In genomic region chr9:124342402-124342945, GRCh38 we compare ENCODE assay signal across 9 cellular contexts.
DNase-seq lines count a peak whose midpoint lies in the region; ATAC-seq, FAIRE-seq and TF ChIP-seq lines count a peak whose summit lies in the region.
"Had no signal": no experiment of that assay in that cellular context is flagged by ENCODE, and none has a peak within 500 bp of the region (broad histone marks: within the 10 kb centered on the region; RNA-seq: fewer than 3 reads in every experiment).

No MANE protein-coding gene starts in this region.

- no TSS peak for BruUV-seq in HCT116 (replicated peaks; lab: Mats Ljungman, UMichigan)
- no TSS peak for BruUV-seq in mammary epithelial cell (replicated peaks; lab: Mats Ljungman, UMichigan)

- FAIRE-seq in RCC 7860 (lab: Jason Lieb, UNC), result no peak
- FAIRE-seq in HTR-8/SVneo (lab: Jason Lieb, UNC), result no peak

- 74% methylated on average over 10 of the region's 12 CpGs for WGBS in mammary epithelial cell (ENCODE audit: low coverage, missing lambda C conversion rate)

- H3K4me2 ChIP-seq in HCT116 (ENCODE audit: low read length) (peak overlapping the region; percentile 67), mammary epithelial cell (ENCODE audit: insufficient read depth, low read depth, low read length) (peak overlapping the region; percentile 45)

- RAD21 ChIA-PET in HCT116 (lab: Charles Lee; ENCODE audit: low non-redundant PET in 1 of 2, low total read pairs in 2 of 2, uncharacterized antibody in 2 of 2, unreplicated experiment in 2 of 2), result interaction anchor here in 1 of 2 experiments (0.6 kb wide), 1 partner anchor 208 kb away, joined by 4 read pairs; no protein-coding TSS in a partner anchor

- ATAC-seq in HCT116 (peak; percentile 43; the same call in 1 of the 2 replicates), left lung (peak; percentile 16)
- no peak for ATAC-seq in activated CD4-positive, CD25-positive, alpha-beta regulatory T cell treated with anti-CD3 and anti-CD28 coated beads, Interleukin-2, amount 50 U/mL, for 24 hours

- no peak overlapping the region for H2AFZ ChIP-seq in HCT116 (ENCODE audit: low read depth, low read length, poor library complexity, severe bottlenecking)
- no peak overlapping the region for H2AFZ ChIP-seq in mammary epithelial cell (ENCODE audit: low read depth, low read length)

- H3K79me2 ChIP-seq in HCT116 (ENCODE audit: insufficient read depth, low read length) (no peaks in the 10 kb centered on the region), mammary epithelial cell (ENCODE audit: insufficient read depth, low read length) (no peaks in the 10 kb centered on the region)

- H3K9me3 ChIP-seq in HCT116 (ENCODE audit: control insufficient read depth in 1 of 2, insufficient read depth in 1 of 2, low read depth in 1 of 2, low read length in 2 of 2), result no peaks in the 10 kb centered on the region
- no peaks in the 10 kb centered on the region for H3K9me3 ChIP-seq in mammary epithelial cell (replicated peaks; ENCODE audit: insufficient read depth, low read length)
- no peaks in the 10 kb centered on the region for H3K9me3 ChIP-seq in left lung
- peaks cover 3 to 4% of the 10 kb centered on the region in 2 donors for H3K9me3 ChIP-seq in stomach smooth muscle (ENCODE audit: control insufficient read depth in 2 of 2, low read length in 2 of 2)

- H3K4me1 ChIP-seq in HCT116 (ENCODE audit: control insufficient read depth in 1 of 2, insufficient read depth in 2 of 2, low read length in 2 of 2) (peaks cover 9 to 22% of the 10 kb centered on the region in 2 experiments), mammary epithelial cell (ENCODE audit: insufficient read depth, low read length) (peaks cover 16% of the 10 kb centered on the region), left lung (peaks cover 3 to 12% of the 10 kb centered on the region in 2 donors), stomach smooth muscle (ENCODE audit: control insufficient read depth, insufficient read depth, low read length) (peaks cover 14% of the 10 kb centered on the region)

- intact Hi-C loops in HCT116 (cut with micrococcal nuclease) (no loop called here), mammary epithelial cell (cut with micrococcal nuclease) (loop anchor here (5.0 kb wide), 1 partner anchor 215 kb away; no protein-coding TSS in a partner anchor), left lung (cut with DNase I) (no loop called here)

- H3K9me2 ChIP-seq in HCT116 (ENCODE audit: insufficient read depth), result no peaks in the 10 kb centered on the region

- H3K27ac ChIP-seq in HCT116 (ENCODE audit: low read depth, low read length) (peak overlapping the region; percentile 61), mammary epithelial cell (ENCODE audit: insufficient read depth, low read depth, low read length) (no peak overlapping the region), left lung (peak overlapping the region; percentile 47 to 49), stomach smooth muscle (ENCODE audit: low read length) (peak overlapping the region; percentile 11)

- no peak for TF ChIP-seq RAD21 in HCT116 (IDR thresholded peaks at IDR 0.05; ENCODE audit: low read depth)

- no peaks in the 10 kb centered on the region for H3K27me3 ChIP-seq in HCT116 (ENCODE audit: insufficient read depth, low read length)
- no peaks in the 10 kb centered on the region for H3K27me3 ChIP-seq in mammary epithelial cell (ENCODE audit: insufficient read depth, low read length)
- H3K27me3 ChIP-seq in left lung, result no peaks in the 10 kb centered on the region
- no peaks in the 10 kb centered on the region for H3K27me3 ChIP-seq in stomach smooth muscle (ENCODE audit: control insufficient read depth in 1 of 2, insufficient read depth in 2 of 2, low read length in 2 of 2)

- TF ChIP-seq CTCF in HCT116 (IDR thresholded peaks at IDR 0.05 in 2 of 3, conservative IDR thresholded peaks at IDR 0.05 in 1 of 3; ENCODE audit: borderline replicate concordance in 1 of 3, insufficient read depth in 1 of 3, low read depth in 2 of 3, low read length in 2 of 3) (no peak), mammary epithelial cell (conservative IDR thresholded peaks at IDR 0.05 in 1 of 2, IDR thresholded peaks at IDR 0.05 in 1 of 2; ENCODE audit: extremely low read depth in 1 of 2, insufficient read depth in 1 of 2, low read depth in 1 of 2, low read length in 2 of 2) (no peak), left lung (IDR thresholded peaks at IDR 0.05) (no peak)

- H4K20me1 ChIP-seq in HCT116 (ENCODE audit: insufficient read depth) (no peaks in the 10 kb centered on the region), mammary epithelial cell (ENCODE audit: insufficient read depth, low read length) (no peaks in the 10 kb centered on the region)

- CTCF ChIA-PET in HCT116 (lab: Charles Lee) (no interaction called here), mammary epithelial cell (lab: Charles Lee; ENCODE audit: low non-redundant PET) (interaction anchor here (0.6 kb wide), 1 partner anchor 68 kb away, joined by 3 read pairs; no protein-coding TSS in a partner anchor)

- peaks cover 2 to 3% of the 10 kb centered on the region in 2 experiments; a peak in 1 of 4 replicates for H3K36me3 ChIP-seq in HCT116 (ENCODE audit: control insufficient read depth in 1 of 2, insufficient read depth in 2 of 2, low read length in 2 of 2)
- H3K36me3 ChIP-seq in mammary epithelial cell (ENCODE audit: insufficient read depth, low read length), result peaks cover 6% of the 10 kb centered on the region
- peaks cover 0 to 91% of the 10 kb centered on the region in 2 donors for H3K36me3 ChIP-seq in left lung
- peaks cover 7 to 11% of the 10 kb centered on the region in 2 donors for H3K36me3 ChIP-seq in stomach smooth muscle (ENCODE audit: control insufficient read depth in 2 of 2, insufficient read depth in 2 of 2, low read length in 2 of 2)

- peak overlapping the region; percentile 49 for H3K9ac ChIP-seq in HCT116 (ENCODE audit: low read length)
- no peak overlapping the region for H3K9ac ChIP-seq in mammary epithelial cell (ENCODE audit: insufficient read depth, low read length)
- H3K9ac ChIP-seq in stomach smooth muscle (ENCODE audit: low read length in 2 of 2), result peak overlapping the region in 1 of 2 donors; percentile 14

- in situ Hi-C loops in mammary epithelial cell (cut with MboI; ENCODE audit: low sequenced_read_pairs in 2 of 2), result no loop called here

- TF ChIP-seq POLR2A in HCT116 (IDR thresholded peaks at IDR 0.05; ENCODE audit: borderline replicate concordance, extremely low read depth, insufficient read depth, insufficient read length), result no peak

- no peak for DNase-seq in HCT116 (ENCODE audit: low read depth, low spot score)
- no peak for DNase-seq in mammary epithelial cell
- peak in 1 of 2 donors; percentile 79 for DNase-seq in left lung
- no peak for DNase-seq in RCC 7860 (ENCODE audit: low spot score)
- DNase-seq in HTR-8/SVneo (ENCODE audit: insufficient read length, low spot score), result no peak
- no peak for DNase-seq in cerebellar cortex (ENCODE audit: low spot score)
- DNase-seq: DND-41 had no signal

- dilution Hi-C loops in mammary epithelial cell (cut with HindIII; ENCODE audit: low sequenced_read_pairs), result no loop called here

- POLR2A ChIA-PET in HCT116 (lab: Charles Lee), result no interaction called here

- H3K4me3 ChIP-seq in HCT116 (replicated peaks in 1 of 2; ENCODE audit: low read depth in 1 of 2, low read length in 2 of 2) (peak overlapping the region in 1 of 2 experiments; percentile 18; a peak in 1 of 4 replicates), mammary epithelial cell (replicated peaks in 1 of 3; ENCODE audit: insufficient read depth in 1 of 3, low read depth in 2 of 3, low read length in 3 of 3) (no peak overlapping the region), left lung (no peak overlapping the region), stomach smooth muscle (ENCODE audit: low read length in 2 of 2) (peak overlapping the region; percentile 11 to 35)

TF ChIP-seq in HCT116, 20 proteins besides CTCF, POLR2A, EP300 and RAD21:
- TF ChIP-seq SRF (IDR thresholded peaks at IDR 0.05; ENCODE audit: low read depth) (no peak), YY1 (IDR thresholded peaks at IDR 0.05; ENCODE audit: extremely low read depth, insufficient replicate concordance, low read depth, low read length) (no peak), TCF7L2 (IDR thresholded peaks at IDR 0.05; ENCODE audit: borderline replicate concordance, extremely low read depth, insufficient read depth, insufficient read length) (no peak), EGR1 (IDR thresholded peaks at IDR 0.05; ENCODE audit: low read depth) (no peak), ELF1 (IDR thresholded peaks at IDR 0.05; ENCODE audit: borderline replicate concordance, low read depth) (no peak), EZH2phosphoT487 (IDR thresholded peaks at IDR 0.05; ENCODE audit: borderline replicate concordance) (no peak), MAX (IDR thresholded peaks at IDR 0.05) (no peak), JUND (IDR thresholded peaks at IDR 0.05) (no peak), CBX3 (IDR thresholded peaks at IDR 0.05; ENCODE audit: low read depth) (no peak), SP1 (IDR thresholded peaks at IDR 0.05; ENCODE audit: low read depth) (no peak)
- TF ChIP-seq, protein P1, sequence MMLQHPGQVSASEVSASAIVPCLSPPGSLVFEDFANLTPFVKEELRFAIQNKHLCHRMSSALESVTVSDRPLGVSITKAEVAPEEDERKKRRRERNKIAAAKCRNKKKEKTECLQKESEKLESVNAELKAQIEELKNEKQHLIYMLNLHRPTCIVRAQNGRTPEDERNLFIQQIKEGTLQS (IDR thresholded peaks at IDR 0.05), result no peak

Comparison
In these comparisons a context has a peak if more than half of its experiments do, and no peak if none do; other contexts are left out.
1. ATAC-seq: peak in HCT116 (single experiment) and left lung (single experiment); none in activated CD4-positive, CD25-positive, alpha-beta regulatory T cell treated with anti-CD3 and anti-CD28 coated beads, Interleukin-2, amount 50 U/mL, for 24 hours (0 of 2).
2. H3K4me3 ChIP-seq: peak in stomach smooth muscle (2 of 2); none in mammary epithelial cell (0 of 3) and left lung (0 of 2).